ENCODE assay signal across 19 cellular contexts in the genomic region with DNA sequence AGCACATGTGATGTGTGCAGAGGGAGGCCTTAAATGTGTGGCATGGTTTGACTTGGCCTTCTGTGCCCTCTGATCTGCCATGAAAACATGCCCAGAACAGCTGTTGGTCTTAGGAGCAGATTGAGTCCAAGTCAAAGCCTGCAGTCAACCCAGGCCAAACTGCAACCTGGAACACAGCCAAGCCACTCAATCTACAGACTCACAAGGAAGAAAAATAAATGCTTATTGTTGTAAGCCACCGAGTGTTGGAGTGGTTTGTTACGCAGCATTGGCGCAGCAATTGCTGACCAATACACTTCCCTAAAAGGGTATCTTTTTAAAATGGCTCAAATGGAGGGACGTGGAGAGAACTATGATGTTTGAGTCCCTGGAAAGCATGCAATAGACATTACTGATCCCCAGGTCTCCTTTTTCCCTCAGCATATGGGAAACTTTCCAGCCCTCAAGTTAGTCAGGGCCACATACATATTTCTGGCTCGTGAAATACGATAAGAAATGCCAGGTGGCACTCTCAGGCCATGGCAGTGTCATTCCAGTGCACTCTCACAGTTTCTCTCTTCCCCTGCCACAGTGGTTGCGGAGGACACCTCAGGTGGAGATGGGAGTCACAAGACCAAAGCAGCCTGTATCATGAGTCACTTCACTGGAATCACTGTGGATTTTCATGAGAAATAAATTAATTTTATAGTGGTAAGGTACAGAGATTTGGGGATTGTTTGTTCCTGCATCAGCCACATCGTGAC.
DNase-seq lines count a peak whose midpoint lies in the region; ATAC-seq, FAIRE-seq and TF ChIP-seq lines count a peak whose summit lies in the region.
"Had no signal": no experiment of that assay in that cellular context is flagged by ENCODE, and none has a peak within 500 bp of the region (broad histone marks: within the 10 kb centered on the region; RNA-seq: fewer than 3 reads in every experiment).

No MANE protein-coding gene starts in this region.

- no peaks in the 10 kb centered on the region for H3K36me3 ChIP-seq in HepG2 (replicated peaks in 1 of 2; ENCODE audit: control insufficient read depth in 1 of 2, insufficient read depth in 2 of 2, low read length in 2 of 2)
- H3K36me3 ChIP-seq in stomach: no peaks in the 10 kb centered on the region
- H3K36me3 ChIP-seq: BE2C, HAP-1 had no signal

- no peak overlapping the region for H2AFZ ChIP-seq in HepG2 (ENCODE audit: low read length)

- TF ChIP-seq POLR2A in HepG2 (IDR thresholded peaks at IDR 0.05; ENCODE audit: insufficient read depth in 1 of 2, low read depth in 2 of 2, low read length in 2 of 2) (no peak), stomach (IDR thresholded peaks at IDR 0.05) (no peak)

- H3K9me3 ChIP-seq in HepG2 (ENCODE audit: low read length) (no peaks in the 10 kb centered on the region), stomach (peaks cover 0 to 13% (median 5%) of the 10 kb centered on the region in 4 donors)
- H3K9me3 ChIP-seq: BE2C had no signal

- WGBS in HepG2 (ENCODE audit: low lambda C conversion rate): 54% methylated on average over 8 of the region's 8 CpGs
- WGBS in stomach, 5 donors: 77 to 87% (median 83%) methylated on average over 8 of the region's 8 CpGs

- peaks cover 0 to 13% of the 10 kb centered on the region in 2 experiments; a peak in 3 of 5 replicates for H3K27me3 ChIP-seq in HepG2 (ENCODE audit: control insufficient read depth in 1 of 2, insufficient read depth in 2 of 2, low read length in 2 of 2)
- no peaks in the 10 kb centered on the region for H3K27me3 ChIP-seq in stomach
- H3K27me3 ChIP-seq: BE2C had no signal

- TF ChIP-seq RAD21 in HepG2 (CRISPR knock-in tag; IDR thresholded peaks at IDR 0.05): no peak

- POLR2A ChIA-PET in HepG2 (lab: Yijun Ruan, JAX): no interaction called here

- H3K79me2 ChIP-seq in HepG2 (ENCODE audit: insufficient read depth, low read length): no peaks in the 10 kb centered on the region

- no peak for TF ChIP-seq CTCF in HepG2 (CRISPR knock-in tag; IDR thresholded peaks at IDR 0.05)
- no peak for TF ChIP-seq CTCF in stomach (IDR thresholded peaks at IDR 0.05)

- H3K4me3 ChIP-seq in HepG2 (replicated peaks in 1 of 3; ENCODE audit: insufficient read depth in 1 of 3, low read depth in 2 of 3, low read length in 3 of 3) (no peak overlapping the region), stomach (no peak overlapping the region)
- H3K4me3 ChIP-seq: HAP-1 had no signal

- no peaks in the 10 kb centered on the region for H4K20me1 ChIP-seq in HepG2 (ENCODE audit: insufficient read depth, low read length)

- H3K27ac ChIP-seq in HepG2 (ENCODE audit: extremely low read length, insufficient read depth, low read length) (no peak overlapping the region), stomach (no peak overlapping the region)
- H3K27ac ChIP-seq: 22Rv1, RWPE1 had no signal

- BruUV-seq in HepG2 (replicated peaks; lab: Mats Ljungman, UMichigan): no TSS peak

- H3K4me1 ChIP-seq in HepG2 (ENCODE audit: insufficient read depth, low read length): peaks cover 41% of the 10 kb centered on the region
- peaks cover 0 to 15% (median 11%) of the 10 kb centered on the region in 4 donors for H3K4me1 ChIP-seq in stomach
- H3K4me1 ChIP-seq: BE2C, HAP-1 had no signal

- no peak for FAIRE-seq in HepG2 (lab: Jason Lieb, UNC)

- no peak for ATAC-seq in HepG2
- no peak for ATAC-seq in HG02970 (IDR thresholded peaks at IDR 0.05; ENCODE audit: low FRiP score, unreplicated experiment)
- ATAC-seq in GM19452 (IDR thresholded peaks at IDR 0.05; ENCODE audit: unreplicated experiment): no peak

- CTCF ChIA-PET in HepG2 (lab: Yijun Ruan, JAX; ENCODE audit: low intra/inter-chr PET ratio, low total read pairs): no interaction called here

- in situ Hi-C loops in HepG2 (cut with HindIII; ENCODE audit: extremely low pct_ligation_motif_present, low pct_unique_long_range_greater_than_20kb): no loop called here

- TF ChIP-seq EP300 in HepG2 (IDR thresholded peaks at IDR 0.05; ENCODE audit: low read depth in 2 of 2, low read length in 2 of 2): no peak
- TF ChIP-seq EP300 in HepG2 (CRISPR knock-in tag; IDR thresholded peaks at IDR 0.05; ENCODE audit: borderline replicate concordance): no peak
- no peak for TF ChIP-seq EP300 in stomach (IDR thresholded peaks at IDR 0.05)

- peak; percentile 55 for DNase-seq in DMS 273 (lab: John Stamatoyannopoulos, UW; ENCODE audit: unreplicated experiment)
- DNase-seq in DMS 273 treated with DMSO at 0.1 percent for 48 hours (lab: John Stamatoyannopoulos, UW): no peak
- peak; percentile 11 for DNase-seq in ecto neural progenitor cell (ENCODE audit: low spot score)
- DNase-seq in HepG2 (ENCODE audit: low spot score): no peak
- DNase-seq in stomach: peak; percentile 38
- DNase-seq in CD1c-positive myeloid dendritic cell (ENCODE audit: extremely low spot score): no peak
- DNase-seq: BE2C; Calu3; CD4-positive, alpha-beta memory T cell; DMS79; Kasumi-1; NCI-H187 treated with DMSO at 0.1 percent for 48 hours; NCI-H2171 treated with DMSO at 0.1 percent for 48 hours; NCI-H774 had no signal

- intact Hi-C loops in HepG2 (cut with micrococcal nuclease; ENCODE audit: unreplicated experiment): no loop called here
- intact Hi-C loops in stomach (cut with DNase I; ENCODE audit: low total_unique reads): no loop called here

- H3K9ac ChIP-seq in HepG2 (ENCODE audit: insufficient read depth, low read depth, low read length): no peak overlapping the region

- H3K4me2 ChIP-seq in HepG2 (ENCODE audit: low read depth, low read length): no peak overlapping the region

TF ChIP-seq in HepG2, 621 proteins besides CTCF, POLR2A, EP300 and RAD21:
- TF ChIP-seq GATAD2A (CRISPR knock-in tag; IDR thresholded peaks at IDR 0.05) (no peak), RBAK (CRISPR knock-in tag; IDR thresholded peaks at IDR 0.05) (peak; percentile 98), ZMYM3 (CRISPR knock-in tag; IDR thresholded peaks at IDR 0.05) (0 out of 2 replicates have a peak, but pooled peaks have one; percentile 20)

Comparison
In these comparisons a context has a peak if more than half of its experiments do, and no peak if none do; other contexts are left out.
1. DNase-seq: peak in DMS 273 (single experiment), ecto neural progenitor cell (single experiment) and stomach (single experiment); none in DMS 273 treated with DMSO at 0.1 percent for 48 hours (single experiment), HepG2 (single experiment) and CD1c-positive myeloid dendritic cell (single experiment).